In the genomic region with DNA sequence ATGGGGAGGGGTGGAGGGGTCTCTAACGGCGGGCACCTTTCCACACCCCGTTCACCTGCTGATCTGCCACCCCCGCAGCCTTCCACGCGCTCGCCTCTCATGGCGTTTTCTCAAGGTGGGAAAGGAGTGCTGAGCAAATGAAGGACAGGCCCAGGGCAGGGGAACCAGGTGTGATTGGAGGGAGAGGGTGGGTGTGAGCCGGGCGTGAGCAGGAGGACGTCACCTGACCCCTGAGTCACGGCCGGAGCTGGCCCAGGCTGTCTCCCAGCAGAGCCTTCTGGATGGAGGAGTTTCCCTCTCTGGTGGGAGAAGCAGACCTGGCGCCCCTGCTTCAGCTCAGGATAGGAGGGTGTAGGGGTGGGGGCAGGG, we compare ENCODE assay signal across 1 cellular context.
TF ChIP-seq lines count a peak whose summit lies in the region.

No MANE protein-coding gene starts in this region.

TF ChIP-seq in WTC11, 78 proteins besides CTCF, POLR2A, EP300 and RAD21 (continued from another document):
- peak; percentile 68; the same call in 1 of the 2 replicates for TF ChIP-seq USF1 (CRISPR knock-in tag; IDR thresholded peaks at IDR 0.05)
